8 cellular contexts compared by ENCODE assay signal in genomic region chr5:177134653-177135225, GRCh38. TPM values are rescaled to one million over a fixed set of nuclear protein-coding genes. Genes with fewer than 3 reads are reported as not detected.
DNase-seq lines count a peak whose midpoint lies in the region; ATAC-seq, FAIRE-seq and TF ChIP-seq lines count a peak whose summit lies in the region.

No MANE protein-coding gene starts in this region.

- H3K9me3 Mint-ChIP-seq in dendritic cell treated with granulocyte-macrophage colony-stimulating factor and Interleukin-4, amounts not matched to agents 40 ng/mL and 50 ng/mL, for 4 days: no peaks in the 10 kb centered on the region
- no peaks in the 10 kb centered on the region for H3K9me3 Mint-ChIP-seq in neural crest cell

- H3K27ac Mint-ChIP-seq in dendritic cell treated with granulocyte-macrophage colony-stimulating factor and Interleukin-4, amounts not matched to agents 40 ng/mL and 50 ng/mL, for 4 days: peak overlapping the region; percentile 92
- H3K27ac Mint-ChIP-seq in neural crest cell (ENCODE audit: unreplicated experiment): peak overlapping the region; percentile 97

- peak overlapping the region; percentile 56 to 71 for H3K4me3 ChIP-seq in DND-41 (ENCODE audit: low read depth in 1 of 2, low read length in 2 of 2)

- ATAC-seq in DND-41 (ENCODE audit: insufficient read depth, low read depth) (peak; percentile 23; the same call in 1 of the 3 replicates), HG02981 (IDR thresholded peaks at IDR 0.05; ENCODE audit: unreplicated experiment) (no peak), sciatic nerve (no peak)

- 0 out of 2 replicates have a peak, but pooled peaks cover 3% of the 10 kb centered on the region for H4K20me1 ChIP-seq in DND-41 (ENCODE audit: insufficient read depth, low read length)

- TF ChIP-seq CTCF in DND-41 (IDR thresholded peaks at IDR 0.05; ENCODE audit: borderline replicate concordance, extremely low read depth, low read length, poor library complexity, severe bottlenecking): no peak
- no peak for TF ChIP-seq CTCF in neural crest cell (conservative IDR thresholded peaks at IDR 0.05)

- peak overlapping the region; percentile 81 for H3K4me3 Mint-ChIP-seq in dendritic cell treated with granulocyte-macrophage colony-stimulating factor and Interleukin-4, amounts not matched to agents 40 ng/mL and 50 ng/mL, for 4 days
- H3K4me3 Mint-ChIP-seq in neural crest cell: peak overlapping the region; percentile 94

- peaks cover 46% of the 10 kb centered on the region for H3K4me1 Mint-ChIP-seq in dendritic cell treated with granulocyte-macrophage colony-stimulating factor and Interleukin-4, amounts not matched to agents 40 ng/mL and 50 ng/mL, for 4 days (ENCODE audit: low read depth)
- H3K4me1 Mint-ChIP-seq in neural crest cell: peaks cover 31% of the 10 kb centered on the region

- no peak for TF ChIP-seq POLR2A in GM12891 (IDR thresholded peaks at IDR 0.05; ENCODE audit: low read depth, low read length)

- peaks cover 35% of the 10 kb centered on the region for H3K36me3 ChIP-seq in DND-41 (ENCODE audit: insufficient read depth, low read length)

- no peaks in the 10 kb centered on the region for H3K9me3 ChIP-seq in DND-41 (ENCODE audit: insufficient read depth, low read length, severe bottlenecking)

- peaks cover 41% of the 10 kb centered on the region for H3K4me1 ChIP-seq in DND-41 (ENCODE audit: insufficient read depth, low read length)

- intact Hi-C loops in dendritic cell treated with granulocyte-macrophage colony-stimulating factor and Interleukin-4, amounts not matched to agents 40 ng/mL and 50 ng/mL, for 4 days (cut with micrococcal nuclease): loop anchor here (2.0 to 5.0 kb wide), 2 partner anchors 20 to 168 kb away; partner anchors contain the start of genes PRELID1 and RAB24
- intact Hi-C loops in sciatic nerve (cut with DNase I): no loop called here

- H3K36me3 Mint-ChIP-seq in dendritic cell treated with granulocyte-macrophage colony-stimulating factor and Interleukin-4, amounts not matched to agents 40 ng/mL and 50 ng/mL, for 4 days (ENCODE audit: low read depth): peaks cover 56% of the 10 kb centered on the region
- peaks cover 13% of the 10 kb centered on the region for H3K36me3 Mint-ChIP-seq in neural crest cell (ENCODE audit: low read depth)

- DNase-seq in DND-41 (peak; percentile 34), NCI-H69 (lab: John Stamatoyannopoulos, UW) (peak; percentile 43), neural crest cell (ENCODE audit: low read depth, low spot score) (no peak), GM12891 (ENCODE audit: insufficient read length, low spot score) (no peak), sciatic nerve (ENCODE audit: low spot score) (no peak), SKM-1 treated with dmso at 0.1 percent for 144 hours (lab: John Stamatoyannopoulos, UW; ENCODE audit: unreplicated experiment) (no peak)

- peaks cover 54% of the 10 kb centered on the region for H3K79me2 ChIP-seq in DND-41 (ENCODE audit: insufficient read depth, low read length)

- peak overlapping the region; percentile 90 for H2AFZ ChIP-seq in DND-41 (ENCODE audit: low read depth, low read length)

- H3K27me3 Mint-ChIP-seq in dendritic cell treated with granulocyte-macrophage colony-stimulating factor and Interleukin-4, amounts not matched to agents 40 ng/mL and 50 ng/mL, for 4 days: peaks cover 5% of the 10 kb centered on the region
- H3K27me3 Mint-ChIP-seq in neural crest cell (ENCODE audit: low read depth): peaks cover 7% of the 10 kb centered on the region

- no peaks in the 10 kb centered on the region for H3K27me3 ChIP-seq in DND-41 (ENCODE audit: insufficient read depth, low read length, poor library complexity)

- H3K27ac ChIP-seq in DND-41 (ENCODE audit: low read length): peak overlapping the region; percentile 71

- peak overlapping the region; percentile 84 for H3K9ac ChIP-seq in DND-41 (ENCODE audit: low read depth, low read length)

- peak overlapping the region; percentile 67 for H3K4me2 ChIP-seq in DND-41 (ENCODE audit: insufficient read depth, low read length)

- FAIRE-seq in GM12891 (lab: Jason Lieb, UNC): no peak

TF ChIP-seq in GM12891, 5 proteins besides CTCF, POLR2A, EP300 and RAD21:
- no peak for TF ChIP-seq TAF1 (IDR thresholded peaks at IDR 0.05; ENCODE audit: low read depth, low read length)
- no peak for TF ChIP-seq POLR2AphosphoS5 (IDR thresholded peaks at IDR 0.05; ENCODE audit: low read depth, low read length)
- TF ChIP-seq SPI1 (IDR thresholded peaks at IDR 0.05; ENCODE audit: low read depth, low read length): no peak
- TF ChIP-seq PAX5 (IDR thresholded peaks at IDR 0.05; ENCODE audit: insufficient read depth, low read length, severe bottlenecking): no peak
- no peak for TF ChIP-seq POU2F2 (IDR thresholded peaks at IDR 0.05; ENCODE audit: low read depth, low read length)

RNA-seq across cellular contexts. Expression of gene NSD1, which starts 1.2 kb away (rescaled TPM):
- 122 TPM in 2 replicates for total RNA-seq in neural crest cell
- polyA plus RNA-seq in GM12891 (2012; ENCODE audit: low read depth, missing spikeins): 14.9 TPM
- 112 TPM for total RNA-seq in sciatic nerve

RNA-seq across cellular contexts. Expression of gene FGFR4, which starts 48.0 kb away (rescaled TPM):
- total RNA-seq in neural crest cell (5.4 and 7.1 TPM in 2 replicates), sciatic nerve (1.4 TPM)
- polyA plus RNA-seq in GM12891 (2012; ENCODE audit: low read depth, missing spikeins): 0.33 TPM

Comparison
In these comparisons a context has a peak if more than half of its experiments do, and no peak if none do; other contexts are left out.
1. DNase-seq: peak in DND-41 (single experiment) and NCI-H69 (single experiment); none in neural crest cell (single experiment), GM12891 (single experiment), sciatic nerve (single experiment) and SKM-1 treated with dmso at 0.1 percent for 144 hours (single experiment).